ENCODE assay signal across 25 cellular contexts in genomic region chr9:23783509-23783908, GRCh38. TPM values are rescaled to one million over a fixed set of nuclear protein-coding genes. Genes with fewer than 3 reads are reported as not detected.
"Had no signal": no experiment of that assay in that cellular context is flagged by ENCODE, and none has a peak within 500 bp of the region (broad histone marks: within the 10 kb centered on the region; RNA-seq: fewer than 3 reads in every experiment).

No MANE protein-coding gene starts in this region.

- H3K4me1 Mint-ChIP-seq: activated CD4-positive, alpha-beta memory T cell treated with anti-CD3 and anti-CD28 coated beads, Interleukin-2, amount 10 ng/mL, durations not matched to agents 7 days and 5 days; activated naive CD4-positive, alpha-beta T cell treated with anti-CD3 and anti-CD28 coated beads, Interleukin-2, amount 10 ng/mL, durations not matched to agents 7 days and 5 days; activated naive CD8-positive, alpha-beta T cell treated with anti-CD3 and anti-CD28 coated beads for 36 hours; T-helper 17 cell had no signal

- H3K4me3 Mint-ChIP-seq: activated CD4-positive, alpha-beta memory T cell treated with anti-CD3 and anti-CD28 coated beads, Interleukin-2, amount 10 ng/mL, durations not matched to agents 7 days and 5 days; activated naive CD4-positive, alpha-beta T cell treated with anti-CD3 and anti-CD28 coated beads, Interleukin-2, amount 10 ng/mL, durations not matched to agents 7 days and 5 days; activated naive CD8-positive, alpha-beta T cell treated with anti-CD3 and anti-CD28 coated beads for 36 hours; activated T-cell treated with anti-CD3 and anti-CD28 coated beads, Interleukin-2, amount 50 U/mL, for 72 hours; T-helper 17 cell had no signal

- H3K27me3 ChIP-seq: colonic mucosa had no signal

- H3K36me3 Mint-ChIP-seq: activated naive CD4-positive, alpha-beta T cell treated with anti-CD3 and anti-CD28 coated beads, Interleukin-2, amount 10 ng/mL, durations not matched to agents 7 days and 5 days; activated naive CD8-positive, alpha-beta T cell treated with anti-CD3 and anti-CD28 coated beads for 36 hours had no signal

- H3K9me3 Mint-ChIP-seq: activated naive CD8-positive, alpha-beta T cell treated with anti-CD3 and anti-CD28 coated beads for 36 hours had no signal

- H3K9me3 ChIP-seq: colonic mucosa had no signal

- H3K27ac ChIP-seq: colonic mucosa, SK-N-MC had no signal

- H3K27ac Mint-ChIP-seq: activated CD4-positive, alpha-beta memory T cell treated with anti-CD3 and anti-CD28 coated beads, Interleukin-2, amount 10 ng/mL, durations not matched to agents 7 days and 5 days; activated naive CD4-positive, alpha-beta T cell treated with anti-CD3 and anti-CD28 coated beads, Interleukin-2, amount 10 ng/mL, durations not matched to agents 7 days and 5 days; activated naive CD8-positive, alpha-beta T cell treated with anti-CD3 and anti-CD28 coated beads for 36 hours; activated T-cell treated with anti-CD3 and anti-CD28 coated beads, Interleukin-2, amount 50 U/mL, for 72 hours; activated T-helper 2 cell treated with anti-CD3 and anti-CD28 coated beads, Interferon-gamma antibody, Interleukin-2, Interleukin-4, amounts not matched to agents 10 μg/mL and 5 μg/mL and 100 μg/mL, durations not matched to agents 14 hours and 24 hours and 36 hours; T-helper 17 cell had no signal

- H3K4me1 ChIP-seq: colonic mucosa had no signal

- DNase-seq: activated CD4-positive, alpha-beta memory T cell treated with anti-CD3 and anti-CD28 coated beads, Interleukin-2, amount 10 ng/mL, durations not matched to agents 7 days and 5 days; activated CD4-positive, alpha-beta T cell treated with anti-CD3 and anti-CD28 coated beads, Interleukin-2, amount 50 U/mL, for 1 hour; activated CD4-positive, CD25-positive, alpha-beta regulatory T cell; activated CD8-positive, alpha-beta memory T cell treated with anti-CD3 and anti-CD28 coated beads, Interleukin-2, amount 50 U/mL, for 4 hours; activated gamma-delta T cell treated with Interleukin-2 at 50 U/mL for 16 hours; activated naive CD4-positive, alpha-beta T cell treated with anti-CD3 and anti-CD28 coated beads, Interleukin-2, amount 10 ng/mL, durations not matched to agents 7 days and 5 days; activated naive CD8-positive, alpha-beta T cell treated with anti-CD3 and anti-CD28 coated beads for 36 hours; activated T-cell treated with anti-CD3 and anti-CD28 coated beads, Interleukin-2, amount 50 U/mL, for 72 hours; caudate nucleus; colonic mucosa; Kasumi-1; KBM-7; NCI-H1092; NCI-H1417; NCI-H1930; NCI-H2107; NCI-H345; NCI-H510A; NCI-H69; PC-3; SIG-M5; T-helper 17 cell; T1000 had no signal

- H3K4me3 ChIP-seq: colonic mucosa, SK-N-MC had no signal

- H3K36me3 ChIP-seq: colonic mucosa had no signal

- ATAC-seq: activated T-cell treated with anti-CD3 and anti-CD28 coated beads, Interleukin-2, amount 50 U/mL, for 72 hours; PC-3; T-helper 17 cell had no signal

- H3K27me3 Mint-ChIP-seq: activated CD4-positive, alpha-beta memory T cell treated with anti-CD3 and anti-CD28 coated beads, Interleukin-2, amount 10 ng/mL, durations not matched to agents 7 days and 5 days; activated naive CD4-positive, alpha-beta T cell treated with anti-CD3 and anti-CD28 coated beads, Interleukin-2, amount 10 ng/mL, durations not matched to agents 7 days and 5 days; activated naive CD8-positive, alpha-beta T cell treated with anti-CD3 and anti-CD28 coated beads for 36 hours; T-helper 17 cell had no signal

RNA-seq across cellular contexts. Expression of gene ELAVL2, which starts 42.5 kb away (rescaled TPM):
- total RNA-seq: activated CD4-positive, alpha-beta memory T cell treated with anti-CD3 and anti-CD28 coated beads, Interleukin-2, amount 10 ng/mL, durations not matched to agents 7 days and 5 days; activated naive CD8-positive, alpha-beta T cell treated with anti-CD3 and anti-CD28 coated beads for 36 hours; activated T-cell treated with anti-CD3 and anti-CD28 coated beads, Interleukin-2, amount 50 U/mL, for 72 hours; activated T-helper 2 cell treated with anti-CD3 and anti-CD28 coated beads, Interferon-gamma antibody, Interleukin-2, Interleukin-4, amounts not matched to agents 10 μg/mL and 5 μg/mL and 100 μg/mL, durations not matched to agents 14 hours and 24 hours and 36 hours; T-helper 17 cell had no signal
